ENCODE assay signal across 20 cellular contexts in genomic region chr1:57512386-57512785, GRCh38.
"Had no signal": no experiment of that assay in that cellular context is flagged by ENCODE, and none has a peak within 500 bp of the region (broad histone marks: within the 10 kb centered on the region; RNA-seq: fewer than 3 reads in every experiment).

No MANE protein-coding gene starts in this region.

- H3K36me3 Mint-ChIP-seq: natural killer cell treated with Interleukin-12 subunit alpha and Interleukin-12 subunit beta and Interleukin-15 and Interleukin-18, amount 100 ng/mL, for 72 hours; neural progenitor cell; stimulated activated effector memory CD8-positive, alpha-beta T cell treated with anti-CD3 and anti-CD28 coated beads, Interleukin-12 subunit alpha, Interleukin-12 subunit beta, amount 100 ng/mL, for 72 hours; type B pancreatic cell had no signal

- H3K9me3 Mint-ChIP-seq: neural progenitor cell; stimulated activated effector memory CD8-positive, alpha-beta T cell treated with anti-CD3 and anti-CD28 coated beads, Interleukin-12 subunit alpha, Interleukin-12 subunit beta, amount 100 ng/mL, for 72 hours; type B pancreatic cell had no signal

- H3K27ac Mint-ChIP-seq: natural killer cell treated with Interleukin-12 subunit alpha and Interleukin-12 subunit beta and Interleukin-15 and Interleukin-18, amount 100 ng/mL, for 72 hours; neural progenitor cell; stimulated activated effector memory CD8-positive, alpha-beta T cell treated with anti-CD3 and anti-CD28 coated beads, Interleukin-12 subunit alpha, Interleukin-12 subunit beta, amount 100 ng/mL, for 72 hours; type B pancreatic cell had no signal

- H3K4me1 Mint-ChIP-seq: neural progenitor cell; stimulated activated effector memory CD8-positive, alpha-beta T cell treated with anti-CD3 and anti-CD28 coated beads, Interleukin-12 subunit alpha, Interleukin-12 subunit beta, amount 100 ng/mL, for 72 hours had no signal

- ATAC-seq: foreskin keratinocyte; left cardiac atrium; natural killer cell treated with Interleukin-12 subunit alpha and Interleukin-12 subunit beta and Interleukin-15 and Interleukin-18, amount 100 ng/mL, for 72 hours; psoas muscle; right lobe of liver; stimulated activated effector memory CD8-positive, alpha-beta T cell treated with anti-CD3 and anti-CD28 coated beads, Interleukin-12 subunit alpha, Interleukin-12 subunit beta, amount 100 ng/mL, for 72 hours; stimulated activated naive CD8-positive, alpha-beta T cell treated with anti-CD3 and anti-CD28 coated beads, Interleukin-15, Interleukin-2, amounts not matched to agents 100 U/mL and 50 U/mL, for 24 hours had no signal

- DNase-seq: dermis blood vessel endothelial cell; erythroblast; foreskin keratinocyte; kidney; left cardiac atrium; left ventricle myocardium inferior; mesenchymal stem cell; midbrain; occipital lobe; psoas muscle; retina; right lobe of liver; stimulated activated CD4-positive, alpha-beta T cell treated with anti-CD3 and anti-CD28 coated beads, Interleukin-4, amount 100 ng/mL, for 1 hour; stimulated activated CD8-positive, alpha-beta memory T cell treated with anti-CD3 and anti-CD28 coated beads, Interleukin-4, amount 100 ng/mL, for 48 hours; stimulated activated naive CD8-positive, alpha-beta T cell treated with anti-CD3 and anti-CD28 coated beads, Interleukin-15, Interleukin-2, amounts not matched to agents 100 U/mL and 50 U/mL, for 24 hours; thyroid gland had no signal

- H3K27me3 Mint-ChIP-seq: type B pancreatic cell had no signal

- H3K4me3 Mint-ChIP-seq: natural killer cell treated with Interleukin-12 subunit alpha and Interleukin-12 subunit beta and Interleukin-15 and Interleukin-18, amount 100 ng/mL, for 72 hours; neural progenitor cell; stimulated activated effector memory CD8-positive, alpha-beta T cell treated with anti-CD3 and anti-CD28 coated beads, Interleukin-12 subunit alpha, Interleukin-12 subunit beta, amount 100 ng/mL, for 72 hours; type B pancreatic cell had no signal
